In the genomic region with DNA sequence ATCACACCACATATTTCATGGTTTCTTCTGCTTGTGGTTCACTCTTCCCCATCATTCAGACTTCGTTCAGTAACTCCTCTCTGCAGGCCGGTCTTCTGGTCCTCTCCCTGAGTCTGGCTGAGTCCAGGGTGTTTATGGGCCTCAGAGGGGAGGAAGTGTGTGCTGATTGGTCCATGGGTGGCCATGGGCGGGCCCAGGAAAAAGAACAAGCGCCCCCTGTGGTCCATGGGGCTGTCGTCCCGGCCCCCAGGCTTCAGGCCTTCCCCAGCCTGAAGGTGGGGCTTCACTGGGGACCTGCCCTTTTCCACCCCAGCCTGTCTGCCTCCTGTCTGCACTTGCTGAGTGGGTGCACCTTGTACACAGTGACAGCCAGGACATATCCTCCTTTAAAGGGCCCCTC, we compare ENCODE assay signal across 21 cellular contexts.
DNase-seq lines count a peak whose midpoint lies in the region; ATAC-seq, FAIRE-seq and TF ChIP-seq lines count a peak whose summit lies in the region.
"Had no signal": no experiment of that assay in that cellular context is flagged by ENCODE, and none has a peak within 500 bp of the region (broad histone marks: within the 10 kb centered on the region; RNA-seq: fewer than 3 reads in every experiment).

No MANE protein-coding gene starts in this region.

- no peak overlapping the region for H3K14ac ChIP-seq in H9 (ENCODE audit: insufficient read depth, low read length)

- no peak overlapping the region for H3K23ac ChIP-seq in H9 (ENCODE audit: insufficient read length, low read depth, low read length)

- no peak for FAIRE-seq in A549 (lab: Jason Lieb, UNC)
- FAIRE-seq: GM12891 had no signal

- H3K9me3 ChIP-seq in A549 (no peaks in the 10 kb centered on the region), H9 (ENCODE audit: control insufficient read depth, low read depth, low read length) (no peaks in the 10 kb centered on the region)
- H3K9me3 ChIP-seq: thoracic aorta had no signal

- H3K27ac Mint-ChIP-seq in H9 (no peak overlapping the region), chondrocyte (ENCODE audit: unreplicated experiment) (no peak overlapping the region)
- H3K27ac Mint-ChIP-seq: activated CD8-positive, alpha-beta memory T cell treated with anti-CD3 and anti-CD28 coated beads, Interleukin-2, amount 10 ng/mL, durations not matched to agents 7 days and 5 days; activated T-helper 17 cell treated with anti-CD3 and anti-CD28 coated beads, Interleukin-2, amount 50 U/mL, for 72 hours; CD4-positive, alpha-beta memory T cell; naive B cell; stimulated activated naive B cell treated with anti-CD40 and anti-IgM and Interleukin-4, amounts not matched to agents 10 μg/mL and 1 μg/mL and 100 μg/mL, for 72 hours had no signal

- peaks cover 12% of the 10 kb centered on the region for H3K27me3 Mint-ChIP-seq in H9 (ENCODE audit: low read depth)
- peaks cover 8% of the 10 kb centered on the region for H3K27me3 Mint-ChIP-seq in chondrocyte (ENCODE audit: low read depth)
- H3K27me3 Mint-ChIP-seq: activated CD8-positive, alpha-beta memory T cell treated with anti-CD3 and anti-CD28 coated beads, Interleukin-2, amount 10 ng/mL, durations not matched to agents 7 days and 5 days had no signal

- H3K27me3 ChIP-seq in H9 (ENCODE audit: insufficient read depth, low read length): no peaks in the 10 kb centered on the region

- peak in 1 of 2 experiments; percentile 70 for DNase-seq in A549 (ENCODE audit: low read depth in 1 of 2, low spot score in 1 of 2)
- DNase-seq in H9: peak; percentile 88
- no peak for DNase-seq in chondrocyte (ENCODE audit: low spot score)
- DNase-seq in islet precursor cell: peak; percentile 78
- no peak for DNase-seq in medulla oblongata (ENCODE audit: extremely low spot score)
- DNase-seq in kidney glomerular epithelial cell (lab: John Stamatoyannopoulos, UW): no peak
- DNase-seq in stimulated activated CD4-positive, alpha-beta T cell treated with anti-CD3 and anti-CD28 coated beads, Interleukin-2, amount 100 ng/mL, for 48 hours: no peak
- DNase-seq: activated CD8-positive, alpha-beta memory T cell treated with anti-CD3 and anti-CD28 coated beads, Interleukin-2, amount 10 ng/mL, durations not matched to agents 7 days and 5 days; CD4-positive, alpha-beta memory T cell; mammary epithelial cell; naive B cell; NCI-H1092 treated with DMSO at 0.1 percent for 48 hours; NCI-H2107; NCI-H526 treated with DMSO at 0.1 percent for 48 hours; stimulated activated CD4-positive, alpha-beta T cell treated with anti-CD3 and anti-CD28 coated beads, Interleukin-1b, Interleukin-23, amount 100 ng/mL, for 48 hours; stimulated activated naive B cell treated with anti-CD40 and anti-IgM and Interleukin-4, amounts not matched to agents 10 μg/mL and 1 μg/mL and 100 μg/mL, for 72 hours; SW 1271 had no signal

- H3K4ac ChIP-seq in H9 (ENCODE audit: low read depth, low read length): no peak overlapping the region

- no peak overlapping the region for H2BK12ac ChIP-seq in H9 (ENCODE audit: insufficient read length, low read depth, low read length)

- H3K79me1 ChIP-seq in H9 (ENCODE audit: insufficient read depth, low read depth, low read length, poor library complexity, severe bottlenecking): no peaks in the 10 kb centered on the region

- H3K4me1 ChIP-seq in A549: peaks cover 40% of the 10 kb centered on the region
- H3K4me1 ChIP-seq in H9 (ENCODE audit: insufficient read depth, low read length): 0 out of 2 replicates have a peak, but pooled peaks cover 2% of the 10 kb centered on the region

- POLR2A ChIA-PET in A549 (lab: Yijun Ruan, JAX): no interaction called here

- no peak overlapping the region for H3K9ac ChIP-seq in H9 (ENCODE audit: extremely low read depth, insufficient read length, low read length)

- ATAC-seq in A549: peak in 1 of 2 experiments; percentile 94; a peak in 3 of 6 replicates
- no peak for ATAC-seq in GM18873 (IDR thresholded peaks at IDR 0.05; ENCODE audit: low FRiP score, unreplicated experiment)
- ATAC-seq: activated CD8-positive, alpha-beta memory T cell treated with anti-CD3 and anti-CD28 coated beads, Interleukin-2, amount 10 ng/mL, durations not matched to agents 7 days and 5 days; activated T-helper 17 cell treated with anti-CD3 and anti-CD28 coated beads, Interleukin-2, amount 50 U/mL, for 72 hours; stimulated activated naive B cell treated with anti-CD40 and anti-IgM and Interleukin-4, amounts not matched to agents 10 μg/mL and 1 μg/mL and 100 μg/mL, for 72 hours had no signal

- peaks cover 15 to 24% of the 10 kb centered on the region in 2 experiments for H3K4me1 Mint-ChIP-seq in H9
- peaks cover 27% of the 10 kb centered on the region for H3K4me1 Mint-ChIP-seq in chondrocyte (ENCODE audit: low read depth)
- H3K4me1 Mint-ChIP-seq: activated T-helper 17 cell treated with anti-CD3 and anti-CD28 coated beads, Interleukin-2, amount 50 U/mL, for 72 hours; naive B cell had no signal

- no peak overlapping the region for H3K4me2 ChIP-seq in A549
- H3K4me2 ChIP-seq in H9 (ENCODE audit: insufficient read depth, insufficient read length, low read length): no peak overlapping the region

- no peak overlapping the region for H3K18ac ChIP-seq in H9 (ENCODE audit: insufficient read length, low read depth, low read length)

- H2BK5ac ChIP-seq in H9 (ENCODE audit: insufficient read length, low read length): no peak overlapping the region

- H4K20me1 ChIP-seq in H9 (ENCODE audit: control insufficient read depth, insufficient read depth, insufficient read length): no peaks in the 10 kb centered on the region

- H3T11ph ChIP-seq in H9 (ENCODE audit: low read length): no peak overlapping the region

- no peak overlapping the region for H2BK20ac ChIP-seq in H9 (ENCODE audit: low read depth, low read length, poor library complexity, severe bottlenecking)

- no peak overlapping the region for H4K91ac ChIP-seq in H9 (ENCODE audit: insufficient read length, low read depth, low read length)

- no peak for TF ChIP-seq EP300 in A549 (IDR thresholded peaks at IDR 0.05)

- H2AK5ac ChIP-seq in H9 (ENCODE audit: insufficient read length, low read length): no peak overlapping the region

- H3K56ac ChIP-seq in H9 (ENCODE audit: insufficient read length, low read depth, low read length): no peak overlapping the region

- H4K8ac ChIP-seq in H9 (replicated peaks; ENCODE audit: insufficient read length, low read depth, low read length): no peak overlapping the region

- H3K27ac ChIP-seq in A549 (peak overlapping the region; percentile 27 to 58; a peak in 4 of 6 replicates), H9 (ENCODE audit: insufficient read length, low read depth, low read length) (no peak overlapping the region)
- H3K27ac ChIP-seq: thoracic aorta had no signal

- H3K4me3 ChIP-seq in A549: no peak overlapping the region
- H3K4me3 ChIP-seq: thoracic aorta had no signal

- no peak for TF ChIP-seq POLR2A in A549 (IDR thresholded peaks at IDR 0.05; ENCODE audit: low read length)

- no peaks in the 10 kb centered on the region for H3K79me2 ChIP-seq in H9 (ENCODE audit: insufficient read depth, low read length)

- no peak overlapping the region for H2AFZ ChIP-seq in H9 (ENCODE audit: low read length)

- H3K36me3 Mint-ChIP-seq in H9 (ENCODE audit: insufficient read depth in 1 of 3, low read depth in 3 of 3) (peaks cover 0 to 12% (median 0%) of the 10 kb centered on the region in 3 experiments; a peak in 2 of 7 replicates), chondrocyte (ENCODE audit: low read depth) (no peaks in the 10 kb centered on the region)
- H3K36me3 Mint-ChIP-seq: activated CD8-positive, alpha-beta memory T cell treated with anti-CD3 and anti-CD28 coated beads, Interleukin-2, amount 10 ng/mL, durations not matched to agents 7 days and 5 days; CD4-positive, alpha-beta memory T cell; naive B cell had no signal

- 31% methylated on average over 6 of the region's 6 CpGs for WGBS in A549 (ENCODE audit: missing lambda C conversion rate)
- no CpG with 5 or more reads among the region's 6 CpGs for WGBS in H9 (ENCODE audit: extremely low coverage, insufficient read length, low lambda C conversion rate)

- no peak overlapping the region for H4K5ac ChIP-seq in H9 (ENCODE audit: insufficient read length, low read depth, low read length)

- H3K4me3 Mint-ChIP-seq in H9: no peak overlapping the region
- H3K4me3 Mint-ChIP-seq in chondrocyte (ENCODE audit: unreplicated experiment): no peak overlapping the region
- H3K4me3 Mint-ChIP-seq: activated CD8-positive, alpha-beta memory T cell treated with anti-CD3 and anti-CD28 coated beads, Interleukin-2, amount 10 ng/mL, durations not matched to agents 7 days and 5 days; activated T-helper 17 cell treated with anti-CD3 and anti-CD28 coated beads, Interleukin-2, amount 50 U/mL, for 72 hours; CD4-positive, alpha-beta memory T cell; stimulated activated naive B cell treated with anti-CD40 and anti-IgM and Interleukin-4, amounts not matched to agents 10 μg/mL and 1 μg/mL and 100 μg/mL, for 72 hours had no signal

- H3K23me2 ChIP-seq in H9 (ENCODE audit: insufficient read length, low read depth, low read length, poor library complexity, severe bottlenecking): no peaks in the 10 kb centered on the region

- H2BK120ac ChIP-seq in H9 (ENCODE audit: low read depth, low read length, poor library complexity, severe bottlenecking): no peak overlapping the region

- CTCF ChIA-PET in A549 (lab: Yijun Ruan, JAX): interaction anchor here (1.0 kb wide), 1 partner anchor 9 kb away, joined by 3 read pairs; no protein-coding TSS in a partner anchor

- H3K9me3 Mint-ChIP-seq in H9 (peaks cover 9 to 12% of the 10 kb centered on the region in 2 experiments; a peak in 4 of 5 replicates), chondrocyte (ENCODE audit: low read depth) (no peaks in the 10 kb centered on the region)
- H3K9me3 Mint-ChIP-seq: activated T-helper 17 cell treated with anti-CD3 and anti-CD28 coated beads, Interleukin-2, amount 50 U/mL, for 72 hours had no signal

- H2BK15ac ChIP-seq in H9 (ENCODE audit: low read depth, low read length): no peak overlapping the region

- TF ChIP-seq RAD21 in A549 (conservative IDR thresholded peaks at IDR 0.05 in 1 of 2, IDR thresholded peaks at IDR 0.05 in 1 of 2): no peak

- no peak for TF ChIP-seq CTCF in A549 (IDR thresholded peaks at IDR 0.05)
- peak; percentile 56; the same call in 2 of the 3 replicates for TF ChIP-seq CTCF in H9 (conservative IDR thresholded peaks at IDR 0.05)
- TF ChIP-seq CTCF in chondrocyte (IDR thresholded peaks at IDR 0.05): peak; percentile 18

TF ChIP-seq in A549, 52 proteins besides CTCF, POLR2A, EP300 and RAD21 (continues in another document):
- no peak for TF ChIP-seq CBX8 (IDR thresholded peaks at IDR 0.05)
- TF ChIP-seq, protein P1, sequence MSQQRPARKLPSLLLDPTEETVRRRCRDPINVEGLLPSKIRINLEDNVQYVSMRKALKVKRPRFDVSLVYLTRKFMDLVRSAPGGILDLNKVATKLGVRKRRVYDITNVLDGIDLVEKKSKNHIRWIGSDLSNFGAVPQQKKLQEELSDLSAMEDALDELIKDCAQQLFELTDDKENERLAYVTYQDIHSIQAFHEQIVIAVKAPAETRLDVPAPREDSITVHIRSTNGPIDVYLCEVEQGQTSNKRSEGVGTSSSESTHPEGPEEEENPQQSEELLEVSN (IDR thresholded peaks at IDR 0.05; ENCODE audit: borderline replicate concordance, low read depth): no peak

Comparison
In these comparisons a context has a peak if more than half of its experiments do, and no peak if none do; other contexts are left out.
1. DNase-seq: peak in H9 (single experiment) and islet precursor cell (single experiment); none in chondrocyte (single experiment), medulla oblongata (single experiment), kidney glomerular epithelial cell (single experiment) and stimulated activated CD4-positive, alpha-beta T cell treated with anti-CD3 and anti-CD28 coated beads, Interleukin-2, amount 100 ng/mL, for 48 hours (0 of 2).